8 cellular contexts compared by ENCODE assay signal in genomic region chr18:80247403-80247916, GRCh38. TPM values are rescaled to one million over a fixed set of nuclear protein-coding genes. Genes with fewer than 3 reads are reported as not detected.
DNase-seq lines count a peak whose midpoint lies in the region; ATAC-seq and TF ChIP-seq lines count a peak whose summit lies in the region.

PARD6G (minus strand) TSS chr18:80247514; CDS start chr18:80247348, 166 bp downstream.

- peak within 1 kb of the TSS; percentile 72 to 85 for H3K4me3 Mint-ChIP-seq in CD14-positive monocyte

- TF ChIP-seq POLR2A in ovary (IDR thresholded peaks at IDR 0.05) = no peak

- no peak within 1 kb of the TSS for H3K27ac Mint-ChIP-seq in CD14-positive monocyte
- no peak within 1 kb of the TSS for H3K27ac Mint-ChIP-seq in activated naive CD4-positive, alpha-beta T cell treated with anti-CD3 and anti-CD28 coated beads, Interleukin-2, amount 50 U/mL, for 72 hours

- H3K4me1 ChIP-seq in SJCRH30 (no peaks in the 10 kb centered on the region), ovary (ENCODE audit: insufficient read depth) (peaks cover 2% of the 10 kb centered on the region), thoracic aorta (ENCODE audit: control insufficient read depth in 1 of 2, low read depth in 2 of 2) (peaks cover 0 to 7% of the 10 kb centered on the region in 2 donors)

- intact Hi-C loops in CD14-positive monocyte (cut with micrococcal nuclease) = no loop called here
- intact Hi-C loops in Right ventricle myocardium superior (cut with DNase I) = no loop called here
- intact Hi-C loops in ovary (cut with DNase I) = no loop called here

- 0 to 1% (median 1%) methylated on average over 6 to 60 of the region's 60 CpGs for WGBS in ovary, 3 donors

- DNase-seq in CD14-positive monocyte (ENCODE audit: low spot score) = peak; percentile 66
- no peak for DNase-seq in Jurkat, Clone E6-1 (ENCODE audit: low read depth, low spot score)
- peak; percentile 72 to 74 for DNase-seq in SJCRH30
- DNase-seq in activated naive CD4-positive, alpha-beta T cell treated with anti-CD3 and anti-CD28 coated beads, Interleukin-2, amount 50 U/mL, for 72 hours (ENCODE audit: low spot score in 2 of 2) = peak in 1 of 2 donors; percentile 62
- peak; percentile 90 for DNase-seq in Right ventricle myocardium superior
- DNase-seq in ovary = peak; percentile 87 to 93 (median 89)
- peak; percentile 38 for DNase-seq in thoracic aorta (ENCODE audit: low spot score)

- H3K9me3 Mint-ChIP-seq in CD14-positive monocyte = peaks cover 0 to 6% (median 3%) of the 10 kb centered on the region in 7 donors
- H3K9me3 Mint-ChIP-seq in activated naive CD4-positive, alpha-beta T cell treated with anti-CD3 and anti-CD28 coated beads, Interleukin-2, amount 50 U/mL, for 72 hours = no peaks in the 10 kb centered on the region

- TF ChIP-seq CTCF in CD14-positive monocyte (IDR thresholded peaks at IDR 0.05) (no peak), ovary (IDR thresholded peaks at IDR 0.05) (peak in 1 of 3 donors; percentile 14), thoracic aorta (IDR thresholded peaks at IDR 0.05) (no peak)

- H3K27me3 ChIP-seq in SJCRH30 = no peaks in the 10 kb centered on the region
- no peaks in the 10 kb centered on the region for H3K27me3 ChIP-seq in ovary
- H3K27me3 ChIP-seq in thoracic aorta (replicated peaks; ENCODE audit: insufficient read depth) = no peaks in the 10 kb centered on the region

- H3K27ac ChIP-seq in SJCRH30 = peak within 1 kb of the TSS; percentile 35; the same call in 1 of the 2 replicates
- H3K27ac ChIP-seq in ovary = peak within 1 kb of the TSS; percentile 21 to 62
- H3K27ac ChIP-seq in thoracic aorta = no peak within 1 kb of the TSS

- no peaks in the 10 kb centered on the region for H3K36me3 ChIP-seq in SJCRH30
- H3K36me3 ChIP-seq in ovary = no peaks in the 10 kb centered on the region
- no peaks in the 10 kb centered on the region for H3K36me3 ChIP-seq in thoracic aorta

- H3K4me1 Mint-ChIP-seq in CD14-positive monocyte = peaks cover 5% of the 10 kb centered on the region

- H3K9me3 ChIP-seq in SJCRH30 (replicated peaks) (no peaks in the 10 kb centered on the region), ovary (no peaks in the 10 kb centered on the region), thoracic aorta (no peaks in the 10 kb centered on the region)

- H3K36me3 Mint-ChIP-seq in CD14-positive monocyte = peaks cover 0 to 1% of the 10 kb centered on the region in 2 donors
- H3K36me3 Mint-ChIP-seq in activated naive CD4-positive, alpha-beta T cell treated with anti-CD3 and anti-CD28 coated beads, Interleukin-2, amount 50 U/mL, for 72 hours = no peaks in the 10 kb centered on the region

- H3K4me3 ChIP-seq in Jurkat, Clone E6-1 (ENCODE audit: low read length) = peak within 1 kb of the TSS; percentile 52
- H3K4me3 ChIP-seq in SJCRH30 = peak within 1 kb of the TSS; percentile 94
- H3K4me3 ChIP-seq in ovary = peak within 1 kb of the TSS; percentile 85
- H3K4me3 ChIP-seq in thoracic aorta = peak within 1 kb of the TSS; percentile 79

- no peak for TF ChIP-seq EP300 in ovary (IDR thresholded peaks at IDR 0.05)

- peaks cover 32 to 42% (median 33%) of the 10 kb centered on the region in 3 donors for H3K27me3 Mint-ChIP-seq in CD14-positive monocyte (ENCODE audit: low read depth in 3 of 3)

- ATAC-seq in GM21381 (IDR thresholded peaks at IDR 0.05; ENCODE audit: unreplicated experiment) (peak; percentile 75), Right ventricle myocardium superior (ENCODE audit: poor library complexity) (peak; percentile 95), thoracic aorta (ENCODE audit: insufficient number of reproducible peaks, low FRiP score, low read depth) (peak; percentile 75)
- peak; percentile 60 to 89 for ATAC-seq in activated naive CD4-positive, alpha-beta T cell treated with anti-CD3 and anti-CD28 coated beads, Interleukin-2, amount 50 U/mL, for 72 hours

RNA-seq across cellular contexts. Expression of gene PARD6G, which starts in this region (rescaled TPM):
- polyA plus RNA-seq in CD14-positive monocyte (not detected), ovary (1 to 10 TPM; 8.2 to 9.6 TPM)
- 8.4 TPM for polyA plus RNA-seq in Jurkat, Clone E6-1 (2012; ENCODE audit: insufficient read depth, insufficient read length)
- total RNA-seq in SJCRH30 (2014; rRNA removed; shearing (Covaris generic)) = 8.2 and 9.1 TPM in 2 replicates
- under 1 TPM in 1 of 2 donors, not detected in 1; 0.58 TPM for total RNA-seq in activated naive CD4-positive, alpha-beta T cell treated with anti-CD3 and anti-CD28 coated beads, Interleukin-2, amount 50 U/mL, for 72 hours
- total RNA-seq in Right ventricle myocardium superior (1.7 TPM), ovary (10 to 100 TPM; 12.1 to 16.7 (median 12.5) TPM), thoracic aorta (1 to 10 TPM; 3.0 to 4.8 TPM)

Comparison
In these comparisons a context has a peak if more than half of its experiments do, and no peak if none do; other contexts are left out.
1. RNA of gene PARD6G (polyA plus RNA-seq): 8.2 to 9.6 TPM in ovary; not detected in CD14-positive monocyte; every median in the first group is over 4 times any median in the second.
2. Peak in DNase-seq in CD14-positive monocyte; RNA of the gene not detected or under 1 TPM.
3. Peak in ATAC-seq in activated naive CD4-positive, alpha-beta T cell treated with anti-CD3 and anti-CD28 coated beads, Interleukin-2, amount 50 U/mL, for 72 hours; RNA of the gene not detected or under 1 TPM.
4. H3K27ac ChIP-seq: peak in SJCRH30 (single experiment) and ovary (2 of 2); none in thoracic aorta (0 of 2).
5. Peak in every context shown above with its lines, with median percentiles within 50 percentile points of each other: ATAC-seq and H3K4me3 ChIP-seq.